11 cellular contexts compared by ENCODE assay signal in the genomic region with DNA sequence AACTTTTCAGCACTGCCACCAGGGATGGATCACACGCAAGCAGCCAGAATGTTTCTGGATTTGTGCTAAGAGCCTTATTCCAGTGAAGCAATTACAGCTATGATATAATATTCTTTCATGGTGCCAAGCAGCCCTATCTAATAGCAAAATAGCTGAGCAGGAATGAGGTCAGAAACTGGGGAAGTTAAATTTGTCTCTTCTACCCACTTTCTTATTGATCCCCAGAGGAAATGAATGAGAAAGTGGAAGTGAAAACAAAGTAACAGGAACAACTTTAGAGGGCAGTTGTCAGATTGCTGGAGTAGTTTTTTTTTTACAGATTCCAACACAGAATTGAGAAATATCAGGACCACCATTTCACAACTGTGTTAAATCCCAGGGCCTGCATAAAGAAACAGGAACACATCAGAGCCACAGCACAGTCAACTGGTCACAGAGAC. TPM values are rescaled to one million over a fixed set of nuclear protein-coding genes. Genes with fewer than 3 reads are reported as not detected.
A peak's percentile ranks its signal among the peaks of the same experiment; 100 is the strongest.
DNase-seq lines count a peak whose midpoint lies in the region; ATAC-seq and TF ChIP-seq lines count a peak whose summit lies in the region.
"Had no signal": no experiment of that assay in that cellular context is flagged by ENCODE, and none has a peak within 500 bp of the region (broad histone marks: within the 10 kb centered on the region; RNA-seq: fewer than 3 reads in every experiment).

No MANE protein-coding gene starts in this region.

- no peaks in the 10 kb centered on the region for H3K36me3 ChIP-seq in OCI-LY7 (ENCODE audit: insufficient read depth, low read length)

- POLR2A ChIA-PET in OCI-LY7 (lab: Charles Lee), result interaction anchor here (1.1 to 2.4 kb wide), 2 partner anchors 12 to 24 kb away, joined by 4 to 7 read pairs; no protein-coding TSS in a partner anchor

- intact Hi-C loops in OCI-LY7 (cut with micrococcal nuclease; ENCODE audit: unreplicated experiment) (no loop called here), natural killer cell (cut with micrococcal nuclease) (no loop called here)

- BruUV-seq in OCI-LY7 (replicated peaks; lab: Mats Ljungman, UMichigan), result no TSS peak

- peak; percentile 33 for DNase-seq in OCI-LY7 (ENCODE audit: low spot score)
- DNase-seq in natural killer cell, result no peak
- DNase-seq in NCI-H1105 (lab: John Stamatoyannopoulos, UW), result no peak
- DNase-seq in coronary artery (ENCODE audit: low spot score), result no peak
- DNase-seq in D341Med (ENCODE audit: low spot score), result no peak
- DNase-seq in central memory CD4-positive, alpha-beta T cell, result no peak
- DNase-seq: activated T-cell treated with anti-CD3 and anti-CD28 coated beads, Interleukin-2, amount 50 U/mL, for 4 hours; nephron progenitor cell had no signal

- TF ChIP-seq CTCF in OCI-LY7 (conservative IDR thresholded peaks at IDR 0.05; ENCODE audit: low read length) (no peak), natural killer cell (IDR thresholded peaks at IDR 0.05) (no peak), coronary artery (IDR thresholded peaks at IDR 0.05) (no peak)

- H3K27me3 Mint-ChIP-seq in natural killer cell (ENCODE audit: low read depth in 2 of 2), result no peaks in the 10 kb centered on the region

- no peaks in the 10 kb centered on the region for H3K9me3 Mint-ChIP-seq in natural killer cell
- H3K9me3 Mint-ChIP-seq: activated T-cell treated with anti-CD3 and anti-CD28 coated beads, Interleukin-2, amount 50 U/mL, for 4 hours; nephron progenitor cell had no signal

- no peaks in the 10 kb centered on the region for H3K79me2 ChIP-seq in OCI-LY7 (ENCODE audit: insufficient read depth, low read depth, low read length)

- no peaks in the 10 kb centered on the region for H4K20me1 ChIP-seq in OCI-LY7 (ENCODE audit: insufficient read depth, low read length)

- H2AFZ ChIP-seq in OCI-LY7 (ENCODE audit: low read length), result no peak overlapping the region

- peaks cover 30% of the 10 kb centered on the region for H3K4me1 ChIP-seq in OCI-LY7 (ENCODE audit: insufficient read depth, low read length, poor library complexity, severe bottlenecking)

- peak overlapping the region; percentile 41 to 58 for H3K27ac Mint-ChIP-seq in natural killer cell

- H3K36me3 Mint-ChIP-seq in natural killer cell, result peaks cover 8% of the 10 kb centered on the region

- no peaks in the 10 kb centered on the region for H3K9me3 ChIP-seq in OCI-LY7 (ENCODE audit: low read length)

- no peak overlapping the region for H3K4me3 Mint-ChIP-seq in natural killer cell
- H3K4me3 Mint-ChIP-seq: activated T-cell treated with anti-CD3 and anti-CD28 coated beads, Interleukin-2, amount 50 U/mL, for 4 hours; nephron progenitor cell had no signal

- no peak overlapping the region for H3K4me3 ChIP-seq in OCI-LY7 (ENCODE audit: low read depth, low read length, poor library complexity, severe bottlenecking)
- no peak overlapping the region for H3K4me3 ChIP-seq in coronary artery

- CTCF ChIA-PET in OCI-LY7 (lab: Charles Lee; ENCODE audit: unreplicated experiment), result no interaction called here

- peaks cover 18 to 27% of the 10 kb centered on the region in 2 donors for H3K4me1 Mint-ChIP-seq in natural killer cell
- H3K4me1 Mint-ChIP-seq: nephron progenitor cell had no signal

- ATAC-seq in GM18858 (IDR thresholded peaks at IDR 0.05; ENCODE audit: unreplicated experiment), result peak; percentile 63
- ATAC-seq in HG02623 (IDR thresholded peaks at IDR 0.05; ENCODE audit: unreplicated experiment), result peak; percentile 78
- no peak for ATAC-seq in natural killer cell
- ATAC-seq: activated T-cell treated with anti-CD3 and anti-CD28 coated beads, Interleukin-2, amount 50 U/mL, for 4 hours had no signal

- no peak overlapping the region for H3K27ac ChIP-seq in OCI-LY7 (ENCODE audit: low read depth, low read length, poor library complexity, severe bottlenecking)
- peak overlapping the region in 1 of 2 donors; percentile 65 for H3K27ac ChIP-seq in coronary artery
- H3K27ac ChIP-seq: HL-60 had no signal

- H3K4me2 ChIP-seq in OCI-LY7 (ENCODE audit: low read length), result peak overlapping the region; percentile 39

- no peaks in the 10 kb centered on the region for H3K9me2 ChIP-seq in OCI-LY7 (ENCODE audit: insufficient read depth, low read length)

RNA-seq across cellular contexts. Expression of a gene that starts 44.8 kb away (rescaled TPM):
- 13.8 and 14.7 TPM in 2 replicates for total RNA-seq in OCI-LY7 (2014; rRNA removed; shearing (Covaris generic))
- total RNA-seq in OCI-LY7 (2022) (22.0 and 22.5 TPM in 2 replicates), natural killer cell (10 to 100 TPM; 51.7 to 71.5 (median 52.6) TPM)

Comparison
In these comparisons a context has a peak if more than half of its experiments do, and no peak if none do; other contexts are left out.
1. ATAC-seq: peak in GM18858 (single experiment) and HG02623 (single experiment); none in natural killer cell (0 of 3).